ENCODE assay signal across 20 cellular contexts in genomic region chr1:205932776-205933175, GRCh38. TPM values are rescaled to one million over a fixed set of nuclear protein-coding genes. Genes with fewer than 3 reads are reported as not detected.
DNase-seq lines count a peak whose midpoint lies in the region; ATAC-seq, FAIRE-seq and TF ChIP-seq lines count a peak whose summit lies in the region.
"Had no signal": no experiment of that assay in that cellular context is flagged by ENCODE, and none has a peak within 500 bp of the region (broad histone marks: within the 10 kb centered on the region; RNA-seq: fewer than 3 reads in every experiment).

No MANE protein-coding gene starts in this region.

- no peaks in the 10 kb centered on the region; the same call in 2 of the 3 replicates for H3K9me3 Mint-ChIP-seq in GM23338
- no peaks in the 10 kb centered on the region for H3K9me3 Mint-ChIP-seq in type B pancreatic cell
- no peaks in the 10 kb centered on the region for H3K9me3 Mint-ChIP-seq in natural killer cell
- no peaks in the 10 kb centered on the region for H3K9me3 Mint-ChIP-seq in activated CD4-positive, alpha-beta T cell treated with anti-CD3 and anti-CD28 coated beads, Interleukin-2, amount 10 ng/mL, durations not matched to agents 7 days and 5 days

- TF ChIP-seq POLR2A in HepG2 (IDR thresholded peaks at IDR 0.05; ENCODE audit: insufficient read depth in 1 of 2, low read depth in 2 of 2, low read length in 2 of 2): no peak

- POLR2A ChIA-PET in HepG2 (lab: Yijun Ruan, JAX): no interaction called here
- POLR2A ChIA-PET in activated CD4-positive, alpha-beta T cell treated with anti-CD3 and anti-CD28 coated beads, Interleukin-2, amount 10 ng/mL, durations not matched to agents 7 days and 5 days (lab: Charles Lee): no interaction called here

- no peak for TF ChIP-seq RAD21 in HepG2 (CRISPR knock-in tag; IDR thresholded peaks at IDR 0.05)

- H3K36me3 Mint-ChIP-seq in GM23338 (ENCODE audit: low read depth) (no peaks in the 10 kb centered on the region), type B pancreatic cell (no peaks in the 10 kb centered on the region), natural killer cell (no peaks in the 10 kb centered on the region)
- H3K36me3 Mint-ChIP-seq in activated CD4-positive, alpha-beta T cell treated with anti-CD3 and anti-CD28 coated beads, Interleukin-2, amount 10 ng/mL, durations not matched to agents 7 days and 5 days (ENCODE audit: low read depth): no peaks in the 10 kb centered on the region

- H3K27ac Mint-ChIP-seq in GM23338: 0 out of 2 replicates have a peak overlapping the region, but pooled peaks have one; percentile 38
- H3K27ac Mint-ChIP-seq in type B pancreatic cell: peak overlapping the region; percentile 3
- H3K27ac Mint-ChIP-seq in natural killer cell: no peak overlapping the region
- H3K27ac Mint-ChIP-seq in activated CD4-positive, alpha-beta T cell treated with anti-CD3 and anti-CD28 coated beads, Interleukin-2, amount 10 ng/mL, durations not matched to agents 7 days and 5 days: no peak overlapping the region

- TF ChIP-seq CTCF in GM23338 (conservative IDR thresholded peaks at IDR 0.05; ENCODE audit: low read depth in 2 of 2): no peak
- TF ChIP-seq CTCF in left lung (IDR thresholded peaks at IDR 0.05): no peak
- TF ChIP-seq CTCF in type B pancreatic cell (conservative IDR thresholded peaks at IDR 0.05): no peak
- no peak for TF ChIP-seq CTCF in natural killer cell (IDR thresholded peaks at IDR 0.05)
- TF ChIP-seq CTCF in HepG2 (CRISPR knock-in tag; IDR thresholded peaks at IDR 0.05): no peak

- H4K20me1 ChIP-seq in GM23338 (replicated peaks; ENCODE audit: insufficient read depth) (no peaks in the 10 kb centered on the region), HepG2 (ENCODE audit: insufficient read depth, low read length) (no peaks in the 10 kb centered on the region)

- TF ChIP-seq EP300 in HepG2 (IDR thresholded peaks at IDR 0.05; ENCODE audit: low read depth in 2 of 2, low read length in 2 of 2) (no peak), HepG2 (CRISPR knock-in tag; IDR thresholded peaks at IDR 0.05; ENCODE audit: borderline replicate concordance) (no peak)

- no peak overlapping the region for H3K4me3 Mint-ChIP-seq in GM23338
- no peak overlapping the region for H3K4me3 Mint-ChIP-seq in type B pancreatic cell
- H3K4me3 Mint-ChIP-seq in natural killer cell: no peak overlapping the region
- H3K4me3 Mint-ChIP-seq in activated CD4-positive, alpha-beta T cell treated with anti-CD3 and anti-CD28 coated beads, Interleukin-2, amount 10 ng/mL, durations not matched to agents 7 days and 5 days: no peak overlapping the region

- no peaks in the 10 kb centered on the region for H3F3A ChIP-seq in GM23338 (replicated peaks; ENCODE audit: low read depth)

- H3K9me3 ChIP-seq in left lung (no peaks in the 10 kb centered on the region), HepG2 (ENCODE audit: low read length) (no peaks in the 10 kb centered on the region)

- in situ Hi-C loops in HepG2 (cut with HindIII; ENCODE audit: extremely low pct_ligation_motif_present, low pct_unique_long_range_greater_than_20kb): no loop called here

- H3K9ac ChIP-seq in HepG2 (ENCODE audit: insufficient read depth, low read depth, low read length): no peak overlapping the region

- no peak for FAIRE-seq in HepG2 (lab: Jason Lieb, UNC)
- FAIRE-seq: G401.6, K562 had no signal

- DNase-seq in GM23338 (ENCODE audit: low spot score): no peak
- DNase-seq in caudate nucleus (lab: John Stamatoyannopoulos, UW): no peak
- DNase-seq in left lung: no peak
- no peak for DNase-seq in type B pancreatic cell (ENCODE audit: extremely low spot score, unreplicated experiment)
- no peak for DNase-seq in NOMO-1 treated with dmso at 0.1 percent for 144 hours (lab: John Stamatoyannopoulos, UW; ENCODE audit: unreplicated experiment)
- DNase-seq in natural killer cell: no peak
- no peak for DNase-seq in HepG2 (ENCODE audit: low spot score)
- no peak for DNase-seq in activated CD4-positive, alpha-beta T cell treated with anti-CD3 and anti-CD28 coated beads, Interleukin-2, amount 10 ng/mL, durations not matched to agents 7 days and 5 days
- DNase-seq: AML-193; DMS 273 treated with DMSO at 0.1 percent for 48 hours; GOT3; NCI-H1105; NCI-H1694 treated with DMSO at 0.1 percent for 48 hours; NCI-H510A; NCI-H748 treated with DMSO at 0.1 percent for 48 hours; NK-92 treated with Interleukin-12 subunit alpha and Interleukin-12 subunit beta, amount 100 ng/mL, for 24 hours; OCI-M1; RPMI8226 had no signal

- H3K36me3 ChIP-seq in GM23338 (ENCODE audit: insufficient read depth): no peaks in the 10 kb centered on the region
- H3K36me3 ChIP-seq in left lung: no peaks in the 10 kb centered on the region
- no peaks in the 10 kb centered on the region for H3K36me3 ChIP-seq in HepG2 (replicated peaks in 1 of 2; ENCODE audit: control insufficient read depth in 1 of 2, insufficient read depth in 2 of 2, low read length in 2 of 2)

- CTCF ChIA-PET in HepG2 (lab: Yijun Ruan, JAX; ENCODE audit: low intra/inter-chr PET ratio, low total read pairs): no interaction called here
- CTCF ChIA-PET in activated CD4-positive, alpha-beta T cell treated with anti-CD3 and anti-CD28 coated beads, Interleukin-2, amount 10 ng/mL, durations not matched to agents 7 days and 5 days (lab: Charles Lee): interaction anchor here (1.0 kb wide), 1 partner anchor 45 kb away, joined by 4 read pairs; no protein-coding TSS in a partner anchor

- no peaks in the 10 kb centered on the region for H3K27me3 ChIP-seq in GM23338 (ENCODE audit: insufficient read depth)
- H3K27me3 ChIP-seq in left lung: no peaks in the 10 kb centered on the region
- peaks cover 2 to 31% of the 10 kb centered on the region in 2 experiments; a peak in 4 of 5 replicates for H3K27me3 ChIP-seq in HepG2 (ENCODE audit: control insufficient read depth in 1 of 2, insufficient read depth in 2 of 2, low read length in 2 of 2)

- no peak overlapping the region for H3K4me2 ChIP-seq in GM23338
- H3K4me2 ChIP-seq in HepG2 (ENCODE audit: low read depth, low read length): no peak overlapping the region

- no peaks in the 10 kb centered on the region for H3K79me2 ChIP-seq in GM23338 (replicated peaks; ENCODE audit: insufficient read depth)
- H3K79me2 ChIP-seq in HepG2 (ENCODE audit: insufficient read depth, low read length): no peaks in the 10 kb centered on the region

- H2AFZ ChIP-seq in GM23338 (no peak overlapping the region), HepG2 (ENCODE audit: low read length) (no peak overlapping the region)

- H3K27ac ChIP-seq in GM23338 (ENCODE audit: low read depth): no peak overlapping the region
- H3K27ac ChIP-seq in caudate nucleus (ENCODE audit: low read depth, low read length): peak overlapping the region; percentile 20
- H3K27ac ChIP-seq in left lung: peak overlapping the region; percentile 66 to 68
- no peak overlapping the region for H3K27ac ChIP-seq in HepG2 (ENCODE audit: extremely low read length, insufficient read depth, low read length)

- 0 out of 2 replicates have a peak, but pooled peaks cover 4% of the 10 kb centered on the region for H3K4me1 ChIP-seq in GM23338 (ENCODE audit: insufficient read depth)
- peaks cover 8 to 16% of the 10 kb centered on the region in 2 donors for H3K4me1 ChIP-seq in left lung
- H3K4me1 ChIP-seq in HepG2 (ENCODE audit: insufficient read depth, low read length): peaks cover 33% of the 10 kb centered on the region

- intact Hi-C loops in left lung (cut with DNase I) (no loop called here), natural killer cell (cut with micrococcal nuclease) (no loop called here), HepG2 (cut with micrococcal nuclease; ENCODE audit: unreplicated experiment) (loop anchor here (2.0 kb wide), 1 partner anchor 22 kb away; no protein-coding TSS in a partner anchor)

- H3K4me3 ChIP-seq in GM23338 (no peak overlapping the region), left lung (no peak overlapping the region), HepG2 (replicated peaks in 1 of 3; ENCODE audit: insufficient read depth in 1 of 3, low read depth in 2 of 3, low read length in 3 of 3) (no peak overlapping the region)
- H3K4me3 ChIP-seq: K562 had no signal

- H3K27me3 Mint-ChIP-seq in GM23338 (ENCODE audit: insufficient read depth, low read depth, poor library complexity) (peaks cover 2% of the 10 kb centered on the region), type B pancreatic cell (peaks cover 28% of the 10 kb centered on the region), natural killer cell (ENCODE audit: low read depth in 2 of 2) (peaks cover 20 to 22% of the 10 kb centered on the region in 2 donors)
- H3K27me3 Mint-ChIP-seq in activated CD4-positive, alpha-beta T cell treated with anti-CD3 and anti-CD28 coated beads, Interleukin-2, amount 10 ng/mL, durations not matched to agents 7 days and 5 days: peaks cover 21% of the 10 kb centered on the region

- peaks cover 4% of the 10 kb centered on the region for H3K9me2 ChIP-seq in GM23338 (ENCODE audit: insufficient read depth)

- WGBS in HepG2 (ENCODE audit: low lambda C conversion rate): 34% methylated on average over 6 of the region's 6 CpGs

- H3K4me1 Mint-ChIP-seq in GM23338: peaks cover 15% of the 10 kb centered on the region
- H3K4me1 Mint-ChIP-seq in type B pancreatic cell (ENCODE audit: unreplicated experiment): peaks cover 22% of the 10 kb centered on the region
- H3K4me1 Mint-ChIP-seq in natural killer cell: no peaks in the 10 kb centered on the region
- no peaks in the 10 kb centered on the region for H3K4me1 Mint-ChIP-seq in activated CD4-positive, alpha-beta T cell treated with anti-CD3 and anti-CD28 coated beads, Interleukin-2, amount 10 ng/mL, durations not matched to agents 7 days and 5 days

- no TSS peak for BruUV-seq in HepG2 (replicated peaks; lab: Mats Ljungman, UMichigan)

- no peak for ATAC-seq in GM23338
- no peak for ATAC-seq in left lung
- ATAC-seq in natural killer cell: no peak
- no peak for ATAC-seq in HepG2
- ATAC-seq: K562 had no signal

RNA-seq across cellular contexts. Expression of gene SLC26A9, which starts 10.5 kb away (rescaled TPM):
- not detected in 2 replicates for total RNA-seq in GM23338 (2014; rRNA removed; shearing (Covaris generic))
- not detected in 2 replicates for polyA plus RNA-seq in GM23338 (2016; fragmentation: Nextera tagmentation; extraction: Ambion mirVana)
- 10 to 100 TPM in 1 of 2 donors, 1 to 10 TPM in 1; 7.6 to 42.5 TPM for total RNA-seq in left lung
- total RNA-seq in type B pancreatic cell (ENCODE audit: low replicate concordance): 0.45 and 2.5 TPM in 2 replicates
- not detected for total RNA-seq in natural killer cell
- total RNA-seq in HepG2 (2016; rRNA removed; fragmentation: Illumina TruSeq; extraction: Trizol): 0.04 and 0.15 TPM in 2 replicates
- not detected in 2 replicates for total RNA-seq in HepG2 (2016; cell fraction: cytosol; rRNA removed; fragmentation: Illumina TruSeq; extraction: Trizol; ENCODE audit: low read depth)
- total RNA-seq in HepG2 (2016; cell fraction: insoluble cytoplasmic fraction; rRNA removed; fragmentation: Illumina TruSeq; extraction: Trizol): 0.04 TPM in 1 of 2 replicates, not detected in the other
- total RNA-seq in HepG2 (2016; cell fraction: membrane; rRNA removed; fragmentation: Illumina TruSeq; extraction: Trizol): 0.06 TPM in 1 of 2 replicates, not detected in the other
- 0.09 TPM in 1 of 2 replicates, not detected in the other for total RNA-seq in HepG2 (2016; cell fraction: nucleus; rRNA removed; fragmentation: Illumina TruSeq; extraction: Trizol)
- 0.03 and 0.11 TPM in 2 replicates for polyA plus RNA-seq in HepG2 (2011; rRNA removed)
- 0.03 TPM in 2 replicates for polyA plus RNA-seq in HepG2 (2011; cell fraction: cytosol; rRNA removed)
- polyA plus RNA-seq in HepG2 (2011; cell fraction: nucleus; rRNA removed): 0.19 and 0.43 TPM in 2 replicates
- polyA plus RNA-seq in HepG2 (2012): 0.04 TPM in 1 of 2 replicates, not detected in the other
- not detected in 2 replicates for polyA plus RNA-seq in HepG2 (2016; cell fraction: cytosol; fragmentation: Illumina TruSeq; extraction: Trizol; ENCODE audit: low read depth)
- polyA plus RNA-seq in HepG2 (2016; cell fraction: insoluble cytoplasmic fraction; fragmentation: Illumina TruSeq; extraction: Trizol; ENCODE audit: low read depth): 0.09 TPM in 1 of 2 replicates, not detected in the other
- polyA plus RNA-seq in HepG2 (2016; cell fraction: membrane; fragmentation: Illumina TruSeq; extraction: Trizol; ENCODE audit: low read depth): 0.07 and 0.13 TPM in 2 replicates
- 0.40 and 0.41 TPM in 2 replicates for polyA plus RNA-seq in HepG2 (2016; cell fraction: nucleus; fragmentation: Illumina TruSeq; extraction: Trizol; ENCODE audit: insufficient read depth, low read depth)
- 0.02 and 0.09 TPM in 2 replicates for polyA minus RNA-seq in HepG2 (2011; rRNA and poly(A)+ RNA removed; ENCODE audit: low replicate concordance)
- not detected in 2 replicates for polyA minus RNA-seq in HepG2 (2011; cell fraction: cytosol; rRNA and poly(A)+ RNA removed)
- 0.39 TPM in 1 of 2 replicates, not detected in the other for polyA minus RNA-seq in HepG2 (2011; cell fraction: nucleus; rRNA and poly(A)+ RNA removed)
- total RNA-seq in activated CD4-positive, alpha-beta T cell treated with anti-CD3 and anti-CD28 coated beads, Interleukin-2, amount 10 ng/mL, durations not matched to agents 7 days and 5 days: not detected
- total RNA-seq: K562 had no signal

Comparison
In these comparisons a context has a peak if more than half of its experiments do, and no peak if none do; other contexts are left out.
1. H3K27ac ChIP-seq: peak in caudate nucleus (single experiment) and left lung (2 of 2); none in GM23338 (single experiment) and HepG2 (single experiment).
2. H3K27ac Mint-ChIP-seq: peak in GM23338 (single experiment) and type B pancreatic cell (single experiment); none in natural killer cell (0 of 2) and activated CD4-positive, alpha-beta T cell treated with anti-CD3 and anti-CD28 coated beads, Interleukin-2, amount 10 ng/mL, durations not matched to agents 7 days and 5 days (single experiment).